Comparison of ENCODE assay signal across 8 cellular contexts in genomic region chr1:114468710-114469468, GRCh38. TPM values are rescaled to one million over a fixed set of nuclear protein-coding genes. Genes with fewer than 3 reads are reported as not detected.
DNase-seq lines count a peak whose midpoint lies in the region; TF ChIP-seq lines count a peak whose summit lies in the region.
"Had no signal": no experiment of that assay in that cellular context is flagged by ENCODE, and none has a peak within 500 bp of the region (broad histone marks: within the 10 kb centered on the region; RNA-seq: fewer than 3 reads in every experiment).

No MANE protein-coding gene starts in this region.

- peaks cover 1% of the 10 kb centered on the region for H3K36me3 ChIP-seq in mammary epithelial cell (ENCODE audit: insufficient read depth, low read length)

- no TSS peak for BruUV-seq in mammary epithelial cell (replicated peaks; lab: Mats Ljungman, UMichigan)

- peak overlapping the region; percentile 58 for H3K27ac Mint-ChIP-seq in nephron progenitor cell

- no peak overlapping the region for H2AFZ ChIP-seq in mammary epithelial cell (ENCODE audit: low read depth, low read length)

- TF ChIP-seq CTCF in mammary epithelial cell (conservative IDR thresholded peaks at IDR 0.05 in 1 of 2, IDR thresholded peaks at IDR 0.05 in 1 of 2; ENCODE audit: extremely low read depth in 1 of 2, insufficient read depth in 1 of 2, low read depth in 1 of 2, low read length in 2 of 2), result no peak
- no peak for TF ChIP-seq CTCF in nephron progenitor cell (IDR thresholded peaks at IDR 0.05)
- TF ChIP-seq CTCF in GM10248 (IDR thresholded peaks at IDR 0.05; ENCODE audit: control extremely low read depth, extremely low read depth, low read depth, missing control alignments), result no peak

- dilution Hi-C loops in mammary epithelial cell (cut with HindIII; ENCODE audit: low sequenced_read_pairs), result no loop called here

- POLR2A ChIA-PET in GM10248 (lab: Yijun Ruan, JAX), result no interaction called here

- no peak overlapping the region for H3K4me3 Mint-ChIP-seq in nephron progenitor cell

- H3K79me2 ChIP-seq in mammary epithelial cell (ENCODE audit: insufficient read depth, low read length), result peaks cover 96% of the 10 kb centered on the region

- 39% methylated on average over 6 of the region's 6 CpGs for WGBS in mammary epithelial cell (ENCODE audit: low coverage, missing lambda C conversion rate)

- H3K9me3 Mint-ChIP-seq in nephron progenitor cell, result peaks cover 16% of the 10 kb centered on the region

- intact Hi-C loops in mammary epithelial cell (cut with micrococcal nuclease), result no loop called here

- H3K9me3 ChIP-seq in mammary epithelial cell (replicated peaks; ENCODE audit: insufficient read depth, low read length), result peaks cover 12% of the 10 kb centered on the region

- peaks cover 74% of the 10 kb centered on the region for H3K36me3 Mint-ChIP-seq in nephron progenitor cell (ENCODE audit: low read depth)

- CTCF ChIA-PET in mammary epithelial cell (lab: Charles Lee; ENCODE audit: low non-redundant PET) (no interaction called here), GM10248 (lab: Yijun Ruan, JAX) (interaction anchor here (1.2 to 1.6 kb wide), 2 partner anchors 9 to 10 kb away, joined by 3 to 4 read pairs; no protein-coding TSS in a partner anchor)

- peak overlapping the region; percentile 25 for H3K4me2 ChIP-seq in mammary epithelial cell (ENCODE audit: insufficient read depth, low read depth, low read length)

- H3K27me3 Mint-ChIP-seq in nephron progenitor cell (ENCODE audit: low read depth, poor library complexity), result peaks cover 2% of the 10 kb centered on the region

- peak; percentile 39 for DNase-seq in ELR (ENCODE audit: low read depth)
- peak; percentile 72 for DNase-seq in M059J (ENCODE audit: low read depth)
- DNase-seq in mammary epithelial cell, result peak; percentile 90
- DNase-seq in nephron progenitor cell, result no peak
- DNase-seq in COLO668 (lab: John Stamatoyannopoulos, UW; ENCODE audit: unreplicated experiment), result no peak
- no peak for DNase-seq in dedifferentiated amniotic fluid mesenchymal stem cell (ENCODE audit: extremely low spot score)
- DNase-seq in GM10248 (ENCODE audit: extremely low spot score), result no peak
- DNase-seq: NCI-H2081 treated with DMSO at 0.1 percent for 48 hours had no signal

- H3K9ac ChIP-seq in mammary epithelial cell (ENCODE audit: insufficient read depth, low read length), result no peak overlapping the region

- H4K20me1 ChIP-seq in mammary epithelial cell (ENCODE audit: insufficient read depth, low read length), result no peaks in the 10 kb centered on the region

- H3K4me1 Mint-ChIP-seq in nephron progenitor cell, result peaks cover 11% of the 10 kb centered on the region

- no peak overlapping the region for H3K27ac ChIP-seq in mammary epithelial cell (ENCODE audit: insufficient read depth, low read depth, low read length)

- peaks cover 18% of the 10 kb centered on the region for H3K4me1 ChIP-seq in mammary epithelial cell (ENCODE audit: insufficient read depth, low read length)

- H3K4me3 ChIP-seq in mammary epithelial cell (replicated peaks in 1 of 3; ENCODE audit: insufficient read depth in 1 of 3, low read depth in 2 of 3, low read length in 3 of 3), result no peak overlapping the region

- in situ Hi-C loops in mammary epithelial cell (cut with MboI; ENCODE audit: low sequenced_read_pairs in 2 of 2), result no loop called here

- H3K27me3 ChIP-seq in mammary epithelial cell (ENCODE audit: insufficient read depth, low read length), result no peaks in the 10 kb centered on the region

RNA-seq across cellular contexts. Expression of gene TRIM33, which starts 42.1 kb away (rescaled TPM):
- 20.6 and 25.0 TPM in 2 replicates for total RNA-seq in M059J (2014; rRNA removed; shearing (Covaris generic))
- total RNA-seq in mammary epithelial cell, result 10 to 100 TPM; 32.8 to 43.8 TPM
- polyA plus RNA-seq in mammary epithelial cell, result 16.4 TPM
- polyA minus RNA-seq in mammary epithelial cell, result 36.0 TPM

Comparison
In these comparisons a context has a peak if more than half of its experiments do, and no peak if none do; other contexts are left out.
1. DNase-seq: peak in ELR (single experiment), M059J (single experiment) and mammary epithelial cell (single experiment); none in nephron progenitor cell (single experiment), COLO668 (single experiment), dedifferentiated amniotic fluid mesenchymal stem cell (single experiment) and GM10248 (single experiment).